ENCODE assay signal across 8 cellular contexts in the genomic region with DNA sequence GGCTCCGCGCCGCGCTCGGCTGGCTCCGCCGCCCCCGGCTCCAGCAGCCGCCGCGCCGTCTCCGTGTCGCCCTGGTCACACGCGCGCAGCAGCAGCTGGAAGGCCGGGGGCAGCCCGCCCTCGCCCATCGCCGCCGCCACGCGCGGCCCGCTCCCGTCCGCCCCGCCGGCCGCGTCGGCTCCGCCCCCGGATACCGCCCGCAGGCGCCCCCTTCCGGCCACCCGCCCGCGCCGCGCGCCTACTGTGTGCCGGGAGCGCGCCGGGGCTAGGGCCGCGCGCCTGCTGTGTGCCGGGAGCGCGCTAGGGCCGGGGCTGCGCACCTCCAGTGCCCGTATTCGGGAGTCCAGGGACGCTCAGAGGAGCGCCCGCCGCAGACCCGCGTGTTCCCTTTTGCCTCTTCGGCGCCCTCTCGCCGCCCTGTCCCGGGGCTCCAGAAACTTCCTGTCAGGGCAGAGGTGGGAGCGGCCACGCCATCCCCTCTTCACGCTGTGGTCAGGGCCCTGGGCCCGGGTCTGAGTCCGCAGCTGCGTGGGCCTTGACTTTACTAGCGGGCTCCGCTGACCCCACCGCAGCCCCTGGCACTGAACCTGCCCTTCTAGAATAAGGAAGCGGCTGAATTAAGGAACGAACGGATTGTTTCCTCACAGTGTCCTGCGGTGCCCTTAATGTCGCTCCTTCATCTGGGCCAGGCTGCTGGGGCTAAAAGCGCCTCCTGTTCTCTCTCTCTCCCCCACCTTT. TPM values are rescaled to one million over a fixed set of nuclear protein-coding genes. Genes with fewer than 3 reads are reported as not detected.
DNase-seq lines count a peak whose midpoint lies in the region; ATAC-seq and FAIRE-seq lines count a peak whose summit lies in the region.

A gene (minus strand): TSS at position 192 of the 738 bp plus-strand sequence. CDS start 64 bp downstream, at position 128.

- peaks cover 4% of the 10 kb centered on the region for H3K36me3 Mint-ChIP-seq in activated CD8-positive, alpha-beta T cell treated with anti-CD3 and anti-CD28 coated beads, Interleukin-2, amount 10 ng/mL, durations not matched to agents 7 days and 5 days (ENCODE audit: low read depth)

- FAIRE-seq in GM18507 (lab: Jason Lieb, UNC), result no peak

- peaks cover 16% of the 10 kb centered on the region for H3K4me1 Mint-ChIP-seq in activated CD8-positive, alpha-beta T cell treated with anti-CD3 and anti-CD28 coated beads, Interleukin-2, amount 10 ng/mL, durations not matched to agents 7 days and 5 days (ENCODE audit: low read depth)

- peak within 1 kb of the TSS; percentile 48 for H3K27ac Mint-ChIP-seq in activated CD8-positive, alpha-beta T cell treated with anti-CD3 and anti-CD28 coated beads, Interleukin-2, amount 10 ng/mL, durations not matched to agents 7 days and 5 days

- H2AFZ ChIP-seq in ACC112 (ENCODE audit: low read length, unreplicated experiment), result peak within 1 kb of the TSS; percentile 87

- H3K36me3 ChIP-seq in ACC112 (ENCODE audit: insufficient read depth, low read length), result no peaks in the 10 kb centered on the region

- H3K9me3 Mint-ChIP-seq in activated CD8-positive, alpha-beta T cell treated with anti-CD3 and anti-CD28 coated beads, Interleukin-2, amount 10 ng/mL, durations not matched to agents 7 days and 5 days (ENCODE audit: insufficient read depth), result peaks cover 14% of the 10 kb centered on the region

- POLR2A ChIA-PET in activated CD8-positive, alpha-beta T cell treated with anti-CD3 and anti-CD28 coated beads, Interleukin-2, amount 10 ng/mL, durations not matched to agents 7 days and 5 days (lab: Charles Lee), result interaction anchor here (1.7 kb wide), 1 partner anchor 12 kb away, joined by 8 read pairs; no protein-coding TSS in a partner anchor

- no peaks in the 10 kb centered on the region for H3K27me3 ChIP-seq in ACC112 (ENCODE audit: insufficient read depth, low read length)

- peak within 1 kb of the TSS; percentile 96 for H3K4me3 ChIP-seq in ACC112 (ENCODE audit: low read depth, low read length)

- peaks cover 8% of the 10 kb centered on the region for H3K27me3 Mint-ChIP-seq in activated CD8-positive, alpha-beta T cell treated with anti-CD3 and anti-CD28 coated beads, Interleukin-2, amount 10 ng/mL, durations not matched to agents 7 days and 5 days (ENCODE audit: low read depth)

- peaks cover 7% of the 10 kb centered on the region for H3K4me1 ChIP-seq in ACC112 (ENCODE audit: control insufficient read depth, insufficient read depth, low read length, unreplicated experiment)

- CTCF ChIA-PET in activated CD8-positive, alpha-beta T cell treated with anti-CD3 and anti-CD28 coated beads, Interleukin-2, amount 10 ng/mL, durations not matched to agents 7 days and 5 days (lab: Charles Lee), result interaction anchor here (0.5 to 3.1 kb wide), 3 partner anchors 10 to 387 kb away, joined by 4 to 19 read pairs (median 10); no protein-coding TSS in a partner anchor

- H3K27ac ChIP-seq in ACC112 (ENCODE audit: low read depth, low read length), result no peak within 1 kb of the TSS

- DNase-seq in GM18507 (ENCODE audit: extremely low spot score, insufficient read length, low read depth), result peak; percentile 69
- DNase-seq in NCI-H526 treated with DMSO at 0.1 percent for 48 hours (lab: John Stamatoyannopoulos, UW), result peak; percentile 12
- peak; percentile 83 for DNase-seq in activated CD8-positive, alpha-beta T cell treated with anti-CD3 and anti-CD28 coated beads, Interleukin-2, amount 10 ng/mL, durations not matched to agents 7 days and 5 days
- DNase-seq in effector CD8-positive, alpha-beta T cell (lab: John Stamatoyannopoulos, UW), result peak; percentile 74
- DNase-seq in medulla oblongata (ENCODE audit: extremely low spot score), result peak; percentile 82
- peak; percentile 49 to 80 (median 63) for DNase-seq in stimulated activated CD4-positive, alpha-beta T cell treated with anti-CD3 and anti-CD28 coated beads, TNF-alpha, amount 100 ng/mL, for 48 hours (ENCODE audit: low read depth in 3 of 3)

- peak within 1 kb of the TSS; percentile 79 for H3K4me3 Mint-ChIP-seq in activated CD8-positive, alpha-beta T cell treated with anti-CD3 and anti-CD28 coated beads, Interleukin-2, amount 10 ng/mL, durations not matched to agents 7 days and 5 days

- ATAC-seq in HG03060 (IDR thresholded peaks at IDR 0.05; ENCODE audit: low read depth, unreplicated experiment), result peak; percentile 63
- peak; percentile 90 for ATAC-seq in activated CD8-positive, alpha-beta T cell treated with anti-CD3 and anti-CD28 coated beads, Interleukin-2, amount 10 ng/mL, durations not matched to agents 7 days and 5 days

- H3K79me2 ChIP-seq in ACC112 (ENCODE audit: control insufficient read depth, insufficient read depth, low read length, unreplicated experiment), result peaks cover 19% of the 10 kb centered on the region

RNA-seq across cellular contexts. Expression of the gene that starts here (rescaled TPM):
- total RNA-seq in activated CD8-positive, alpha-beta T cell treated with anti-CD3 and anti-CD28 coated beads, Interleukin-2, amount 10 ng/mL, durations not matched to agents 7 days and 5 days, result 1 to 10 TPM; 3.8 to 5.8 TPM

Comparison
In these comparisons a context has a peak if more than half of its experiments do, and no peak if none do; other contexts are left out.
1. DNase-seq: peak in every context shown above with its lines; median percentile 83 in activated CD8-positive, alpha-beta T cell treated with anti-CD3 and anti-CD28 coated beads, Interleukin-2, amount 10 ng/mL, durations not matched to agents 7 days and 5 days; 82 in medulla oblongata; 74 in effector CD8-positive, alpha-beta T cell; 69 in GM18507; 63 in stimulated activated CD4-positive, alpha-beta T cell treated with anti-CD3 and anti-CD28 coated beads, TNF-alpha, amount 100 ng/mL, for 48 hours; 12 in NCI-H526 treated with DMSO at 0.1 percent for 48 hours.